16 cellular contexts compared by ENCODE assay signal in the genomic region with DNA sequence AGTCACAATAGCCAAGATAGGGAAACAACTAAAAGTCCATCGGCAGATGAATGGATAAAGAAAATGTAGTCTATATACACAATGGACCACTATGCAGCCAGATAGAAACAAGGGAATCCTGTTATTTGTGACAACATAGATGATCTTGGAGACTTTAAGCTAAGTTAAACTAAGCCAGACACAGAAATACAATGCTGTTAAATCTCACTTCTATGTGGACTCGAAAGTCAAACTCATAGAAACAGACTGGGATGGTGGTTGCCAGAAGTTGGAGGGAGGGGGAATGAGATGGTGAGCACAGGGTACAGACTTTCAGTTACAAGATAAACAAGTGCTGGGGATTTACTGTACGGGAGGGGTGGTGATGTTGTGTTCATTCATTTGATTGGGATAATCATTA. TPM values are rescaled to one million over a fixed set of nuclear protein-coding genes. Genes with fewer than 3 reads are reported as not detected.
"Had no signal": no experiment of that assay in that cellular context is flagged by ENCODE, and none has a peak within 500 bp of the region (broad histone marks: within the 10 kb centered on the region; RNA-seq: fewer than 3 reads in every experiment).

No MANE protein-coding gene starts in this region.

- H3K4me1 ChIP-seq: vagina had no signal

- H3K4me3 Mint-ChIP-seq: endodermal cell, neural crest cell had no signal

- ATAC-seq: body of pancreas; stimulated activated naive CD8-positive, alpha-beta T cell treated with anti-CD3 and anti-CD28 coated beads, Interleukin-15, Interleukin-2, amounts not matched to agents 100 U/mL and 50 U/mL, for 24 hours had no signal

- H3K9me3 ChIP-seq: body of pancreas, vagina had no signal

- FAIRE-seq: TTC549 had no signal

- H3K27me3 ChIP-seq: body of pancreas, vagina had no signal

- H3K9me3 Mint-ChIP-seq: endodermal cell had no signal

- DNase-seq: activated CD4-positive, CD25-positive, alpha-beta regulatory T cell; activated naive CD4-positive, alpha-beta T cell treated with anti-CD3 and anti-CD28 coated beads, Interleukin-2, amount 50 U/mL, for 16 hours; body of pancreas; cerebellar nuclear complex; dermis blood vessel endothelial cell; endodermal cell; erythroblast; kidney glomerular epithelial cell; stimulated activated CD4-positive, alpha-beta T cell treated with anti-CD3 and anti-CD28 coated beads, Interleukin-4, amount 100 ng/mL, for 1 hour; stimulated activated CD8-positive, alpha-beta memory T cell treated with anti-CD3 and anti-CD28 coated beads, Interleukin-4, amount 100 ng/mL, for 48 hours; stimulated activated naive CD8-positive, alpha-beta T cell treated with anti-CD3 and anti-CD28 coated beads, Interleukin-15, Interleukin-2, amounts not matched to agents 100 U/mL and 50 U/mL, for 24 hours had no signal

- H3K27ac ChIP-seq: body of pancreas, vagina had no signal

- H3K27ac Mint-ChIP-seq: endodermal cell had no signal

- H3K36me3 ChIP-seq: vagina had no signal

- H3K4me3 ChIP-seq: body of pancreas, vagina had no signal

RNA-seq across cellular contexts. Expression of a gene that starts 5.4 kb away (rescaled TPM):
- total RNA-seq: dermis blood vessel endothelial cell, glomerular endothelial cell, osteocyte had no signal
